13 cellular contexts compared by ENCODE assay signal in genomic region chr18:36635414-36636096, GRCh38.
DNase-seq lines count a peak whose midpoint lies in the region; ATAC-seq and TF ChIP-seq lines count a peak whose summit lies in the region.
"Had no signal": no experiment of that assay in that cellular context is flagged by ENCODE, and none has a peak within 500 bp of the region (broad histone marks: within the 10 kb centered on the region; RNA-seq: fewer than 3 reads in every experiment).

No MANE protein-coding gene starts in this region.

- H3K79me1 ChIP-seq in mesendoderm (ENCODE audit: low read length): no peaks in the 10 kb centered on the region

- no peak overlapping the region for H3K4ac ChIP-seq in mesendoderm (ENCODE audit: low read depth, low read length)

- H3K18ac ChIP-seq in mesendoderm (ENCODE audit: low read length): no peak overlapping the region

- H3K9ac ChIP-seq in mesendoderm (ENCODE audit: low read length): no peak overlapping the region
- H3K9ac ChIP-seq: SK-N-SH had no signal

- no peak overlapping the region for H3K56ac ChIP-seq in mesendoderm (ENCODE audit: low read length)

- no peak overlapping the region for H3K4me2 ChIP-seq in mesendoderm (ENCODE audit: low read length)
- H3K4me2 ChIP-seq: SK-N-SH had no signal

- DNase-seq in mesendoderm (peak; percentile 54), dorsolateral prefrontal cortex (no peak), NCI-H2081 (lab: John Stamatoyannopoulos, UW) (no peak), SHP77 (lab: John Stamatoyannopoulos, UW) (no peak), NCI-H774 (lab: John Stamatoyannopoulos, UW) (no peak)
- DNase-seq: activated T-cell treated with anti-CD3 and anti-CD28 coated beads, Interleukin-2, amount 50 U/mL, for 72 hours; left ventricle myocardium inferior; nephron progenitor cell; thyroid gland had no signal

- no peak overlapping the region for H2BK5ac ChIP-seq in mesendoderm (ENCODE audit: low read length)

- no peak overlapping the region for H4K8ac ChIP-seq in mesendoderm (ENCODE audit: low read depth, low read length)

- H2BK120ac ChIP-seq in mesendoderm (ENCODE audit: low read depth, low read length): no peak overlapping the region

- intact Hi-C loops in dorsolateral prefrontal cortex (cut with DNase I): no loop called here

- no CpG with 5 or more reads among the region's 2 CpGs for WGBS in mesendoderm (ENCODE audit: extremely low coverage, insufficient coverage, low lambda C conversion rate)

- no peaks in the 10 kb centered on the region for H3K79me2 ChIP-seq in mesendoderm (ENCODE audit: control insufficient read depth, insufficient read depth, low read length)

- peaks cover 6% of the 10 kb centered on the region for H3K4me1 ChIP-seq in mesendoderm (ENCODE audit: control insufficient read depth, low read depth, low read length)

- no peaks in the 10 kb centered on the region for H3K27me3 ChIP-seq in mesendoderm (ENCODE audit: insufficient read depth, low read length, poor library complexity)
- no peaks in the 10 kb centered on the region for H3K27me3 ChIP-seq in dorsolateral prefrontal cortex
- H3K27me3 ChIP-seq: thyroid gland had no signal

- no peaks in the 10 kb centered on the region for H3K36me3 ChIP-seq in mesendoderm (ENCODE audit: control insufficient read depth, insufficient read depth, low read length)
- H3K36me3 ChIP-seq: left ventricle myocardium inferior, thyroid gland had no signal

- no peak overlapping the region for H2AK5ac ChIP-seq in mesendoderm (ENCODE audit: low read length)

- no peak overlapping the region for H2BK15ac ChIP-seq in mesendoderm (replicated peaks; ENCODE audit: low read depth)

- H3K4me3 ChIP-seq in mesendoderm (ENCODE audit: low read length) (no peak overlapping the region), dorsolateral prefrontal cortex (no peak overlapping the region)
- H3K4me3 ChIP-seq: left ventricle myocardium inferior, thyroid gland had no signal

- H3K27ac ChIP-seq in mesendoderm (ENCODE audit: low read depth, low read length) (no peak overlapping the region), dorsolateral prefrontal cortex (no peak overlapping the region)
- H3K27ac ChIP-seq: left ventricle myocardium inferior, thyroid gland had no signal

- no peak overlapping the region for H3K23ac ChIP-seq in mesendoderm (ENCODE audit: low read length)

- no peak for TF ChIP-seq CTCF in dorsolateral prefrontal cortex (IDR thresholded peaks at IDR 0.05 in 54 of 56, conservative IDR thresholded peaks at IDR 0.05 in 2 of 56; ENCODE audit: low read depth in 1 of 56, partially characterized antibody in 56 of 56)

- ATAC-seq in GM18870 (IDR thresholded peaks at IDR 0.05; ENCODE audit: unreplicated experiment) (peak; percentile 32), GM21717 (IDR thresholded peaks at IDR 0.05; ENCODE audit: unreplicated experiment) (peak; percentile 40), HG03354 (IDR thresholded peaks at IDR 0.05; ENCODE audit: poor library complexity, severe bottlenecking, unreplicated experiment) (peak; percentile 28)
- ATAC-seq: activated T-cell treated with anti-CD3 and anti-CD28 coated beads, Interleukin-2, amount 50 U/mL, for 72 hours had no signal

- H4K5ac ChIP-seq in mesendoderm (ENCODE audit: low read length): no peak overlapping the region
